ENCODE assay signal across 8 cellular contexts in genomic region chr19:33621811-33622504, GRCh38. TPM values are rescaled to one million over a fixed set of nuclear protein-coding genes. Genes with fewer than 3 reads are reported as not detected.
DNase-seq lines count a peak whose midpoint lies in the region; ATAC-seq, FAIRE-seq and TF ChIP-seq lines count a peak whose summit lies in the region.

Gene CHST8 (plus strand): TSS chr19:33621953. CDS start chr19:33689262, 67,309 bp downstream.

- TF ChIP-seq POLR2A in H1 (IDR thresholded peaks at IDR 0.05; ENCODE audit: control extremely low read depth in 1 of 2, low read depth in 2 of 2, low read length in 2 of 2) = peak in 1 of 2 experiments; percentile 97; a peak in 2 of 3 replicates

- POLR2A ChIA-PET in H1 (lab: Charles Lee; ENCODE audit: partially characterized antibody) = interaction anchor here (0.9 to 3.9 kb wide), 17 partner anchors 9 to 130 kb away, joined by 3 to 19 read pairs (median 4); partner anchors contain the start of gene PEPD

- CTCF ChIA-PET in H1 (lab: Charles Lee; ENCODE audit: partially characterized antibody) = interaction anchor here (1.6 to 2.3 kb wide), 2 partner anchors 191 to 206 kb away, joined by 4 to 6 read pairs; no protein-coding TSS in a partner anchor

- peak within 1 kb of the TSS; percentile 39; the same call in 1 of the 2 replicates for H2BK12ac ChIP-seq in H1 (ENCODE audit: low read depth, low read length)

- H2BK120ac ChIP-seq in H1 (replicated peaks; ENCODE audit: low read depth, low read length) = no peak within 1 kb of the TSS

- H2BK15ac ChIP-seq in H1 (ENCODE audit: low read length) = 0 out of 2 replicates have a peak within 1 kb of the TSS, but pooled peaks have one; percentile 8

- H3K14ac ChIP-seq in H1 (ENCODE audit: insufficient read length) = no peak within 1 kb of the TSS

- TF ChIP-seq CTCF in H1 (IDR thresholded peaks at IDR 0.05; ENCODE audit: control extremely low read depth in 1 of 3, insufficient read depth in 1 of 3, low read depth in 1 of 3, low read length in 3 of 3) = no peak

- H3K79me1 ChIP-seq in H1 (ENCODE audit: low read depth, low read length) = no peaks in the 10 kb centered on the region

- H3K4me1 ChIP-seq in H1 (replicated peaks in 1 of 4; ENCODE audit: control insufficient read depth in 3 of 4, insufficient read depth in 4 of 4, low read length in 3 of 4) = peaks cover 5 to 13% (median 9%) of the 10 kb centered on the region in 4 experiments

- no peak within 1 kb of the TSS; the same call in none of the 2 replicates for H3K18ac ChIP-seq in H1 (ENCODE audit: extremely low read depth, low read length)

- H2BK20ac ChIP-seq in H1 (ENCODE audit: low read length) = no peak within 1 kb of the TSS

- peaks cover 22% of the 10 kb centered on the region; the same call in 1 of the 2 replicates for H3K23me2 ChIP-seq in H1 (ENCODE audit: low read depth, low read length)

- no peak within 1 kb of the TSS for H3K23ac ChIP-seq in H1 (ENCODE audit: insufficient read length)

- H3K27me3 ChIP-seq in H1 (replicated peaks in 1 of 4; ENCODE audit: control insufficient read depth in 3 of 4, extremely low read depth in 1 of 4, insufficient read depth in 3 of 4, low read length in 3 of 4) = peaks cover 15 to 59% (median 45%) of the 10 kb centered on the region in 4 experiments

- H3K56ac ChIP-seq in H1 (replicated peaks; ENCODE audit: insufficient read length, low read depth, low read length) = peak within 1 kb of the TSS; percentile 46

- no peak for ATAC-seq in HG03378 (IDR thresholded peaks at IDR 0.05; ENCODE audit: unreplicated experiment)
- no peak for ATAC-seq in GM18858 (IDR thresholded peaks at IDR 0.05; ENCODE audit: unreplicated experiment)

- DNase-seq in DMS79 (lab: John Stamatoyannopoulos, UW) = peak; percentile 14
- DNase-seq in NCI-H2171 treated with DMSO at 0.1 percent for 48 hours (lab: John Stamatoyannopoulos, UW) = peak; percentile 54
- DNase-seq in H1 (ENCODE audit: low read depth in 1 of 2, low spot score in 2 of 2) = peak in 1 of 2 experiments; percentile 86
- DNase-seq in mucosa of gallbladder (ENCODE audit: low spot score) = peak; percentile 54
- DNase-seq in HuH-7 (ENCODE audit: low spot score) = no peak
- DNase-seq in Kasumi-1 (lab: John Stamatoyannopoulos, UW) = no peak

- H2AFZ ChIP-seq in H1 (ENCODE audit: low read length) = peak within 1 kb of the TSS; percentile 74; the same call in 1 of the 2 replicates

- H2BK5ac ChIP-seq in H1 (ENCODE audit: low read depth, low read length) = no peak within 1 kb of the TSS

- no peaks in the 10 kb centered on the region for H3K9me3 ChIP-seq in H1 (ENCODE audit: insufficient read depth in 2 of 2, low read depth in 1 of 2, low read length in 1 of 2)

- TF ChIP-seq RAD21 in H1 (IDR thresholded peaks at IDR 0.05 in 1 of 2, conservative IDR thresholded peaks at IDR 0.05 in 1 of 2; ENCODE audit: low read depth in 2 of 2, low read length in 2 of 2) = peak in 1 of 2 experiments; percentile 12; a peak in 1 of 4 replicates

- H3K4me2 ChIP-seq in H1 (ENCODE audit: insufficient read depth in 1 of 2, low read depth in 2 of 2, low read length in 2 of 2) = peak within 1 kb of the TSS; percentile 74 to 89

- H3K9ac ChIP-seq in H1 (replicated peaks in 1 of 4; ENCODE audit: extremely low read depth in 1 of 4, low read depth in 3 of 4, low read length in 3 of 4) = peak within 1 kb of the TSS in 3 of 4 experiments; percentile 34 to 67 (median 55); a peak in 5 of 7 replicates

- H4K8ac ChIP-seq in H1 (ENCODE audit: extremely low read depth, insufficient read depth, low read length) = no peak within 1 kb of the TSS; the same call in 1 of the 2 replicates

- no peaks in the 10 kb centered on the region for H3K79me2 ChIP-seq in H1 (ENCODE audit: control insufficient read depth in 1 of 2, insufficient read depth in 2 of 2, low read length in 2 of 2)

- peak within 1 kb of the TSS; percentile 49 to 80 (median 62) for H3K4me3 ChIP-seq in H1 (ENCODE audit: extremely low read depth in 1 of 4, insufficient read depth in 2 of 4, low read depth in 3 of 4, low read length in 4 of 4)

- H4K5ac ChIP-seq in H1 (ENCODE audit: insufficient read length, low read depth, low read length) = no peak within 1 kb of the TSS

- H4K20me1 ChIP-seq in H1 (replicated peaks in 1 of 2; ENCODE audit: control insufficient read depth in 1 of 2, insufficient read depth in 2 of 2, low read length in 2 of 2) = peaks cover 2 to 13% of the 10 kb centered on the region in 2 experiments

- H3K36me3 ChIP-seq in H1 (ENCODE audit: control insufficient read depth in 2 of 4, insufficient read depth in 4 of 4, low read length in 3 of 4) = no peaks in the 10 kb centered on the region

- TF ChIP-seq EP300 in H1 (IDR thresholded peaks at IDR 0.05; ENCODE audit: borderline replicate concordance in 1 of 2, low read depth in 2 of 2, low read length in 2 of 2) = no peak

- 1% methylated on average over 19 of the region's 96 CpGs; no CpG with 5 or more reads in 1 of the 2 experiments for WGBS in H1 (ENCODE audit: extremely low coverage in 1 of 2, insufficient coverage in 1 of 2, insufficient read length in 1 of 2, insufficient replicate concordance in 2 of 2, low coverage in 1 of 2, low lambda C conversion rate in 2 of 2, missing lambda C conversion rate in 1 of 2), 2 experiments

- H2AK5ac ChIP-seq in H1 (ENCODE audit: low read depth, low read length) = no peak within 1 kb of the TSS

- no peak for FAIRE-seq in H1 (lab: Jason Lieb, UNC)

- no peak within 1 kb of the TSS for H3K27ac ChIP-seq in H1 (ENCODE audit: low read depth, low read length)

- peak within 1 kb of the TSS; percentile 74 for H4K91ac ChIP-seq in H1 (replicated peaks; ENCODE audit: insufficient read length, low read length)

- H3K4ac ChIP-seq in H1 (replicated peaks; ENCODE audit: insufficient read length, low read depth, low read length) = no peak within 1 kb of the TSS

TF ChIP-seq in H1, 55 proteins besides CTCF, POLR2A, EP300 and RAD21:
- TF ChIP-seq SIX5 (IDR thresholded peaks at IDR 0.05; ENCODE audit: low read depth, low read length) = no peak
- TF ChIP-seq KDM4A (IDR thresholded peaks at IDR 0.05; ENCODE audit: low read depth, low read length, severe bottlenecking) = peak; percentile 53
- TF ChIP-seq TAF7 (optimal IDR thresholded peaks at IDR 0.05; ENCODE audit: borderline replicate concordance, low read depth, low read length) = peak; percentile 89
- peak; percentile 83; the same call in 1 of the 2 replicates for TF ChIP-seq TBP (IDR thresholded peaks at IDR 0.05; ENCODE audit: low read depth, low read length)
- TF ChIP-seq TAF1 (IDR thresholded peaks at IDR 0.05; ENCODE audit: low read depth, low read length) = peak; percentile 94
- no peak for TF ChIP-seq SP1 (IDR thresholded peaks at IDR 0.05; ENCODE audit: low read depth, low read length)
- peak; percentile 84 for TF ChIP-seq PHF8 (conservative IDR thresholded peaks at IDR 0.05; ENCODE audit: low read depth, low read length)
- peak; percentile 94 for TF ChIP-seq POLR2AphosphoS5 (IDR thresholded peaks at IDR 0.05; ENCODE audit: low read depth, low read length)

RNA-seq across cellular contexts. Expression of gene CHST8, which starts in this region (rescaled TPM):
- total RNA-seq in H1 (2021; fragmentation: NEBNext Ultra II Directional; extraction: Animal tissue kit (Norgen Biotek cat#: 25700)) = 9.9 and 10.8 TPM in 2 replicates
- polyA plus RNA-seq in H1 (2011; rRNA removed) = 28.2 and 31.7 TPM in 2 replicates
- polyA plus RNA-seq in H1 (2011; cell fraction: cytosol; rRNA removed) = 18.3 TPM
- polyA plus RNA-seq in H1 (2011; cell fraction: nucleus; rRNA removed) = 17.5 TPM
- 8.5 to 16.5 TPM (median 13.2 TPM) in 4 replicates for polyA plus RNA-seq in H1 (2012, experiment 1 of 2)
- 13.0 TPM for polyA plus RNA-seq in H1 (2012, experiment 2 of 2)
- polyA plus RNA-seq in H1 (2013, experiment 1 of 2) = 28.1 TPM
- 23.8 TPM for polyA plus RNA-seq in H1 (2013, experiment 2 of 2)
- polyA minus RNA-seq in H1 (2011; rRNA and poly(A)+ RNA removed) = 4.3 and 4.8 TPM in 2 replicates
- 12.9 TPM for polyA minus RNA-seq in H1 (2011; cell fraction: cytosol; rRNA and poly(A)+ RNA removed)
- polyA minus RNA-seq in H1 (2011; cell fraction: nucleus; rRNA and poly(A)+ RNA removed) = 8.1 TPM
- 9.9 TPM for total RNA-seq in mucosa of gallbladder

Comparison
In these comparisons a context has a peak if more than half of its experiments do, and no peak if none do; other contexts are left out.
1. DNase-seq: peak in DMS79 (single experiment), NCI-H2171 treated with DMSO at 0.1 percent for 48 hours (single experiment) and mucosa of gallbladder (single experiment); none in HuH-7 (single experiment) and Kasumi-1 (0 of 2).